ENCODE assay signal across 25 cellular contexts in genomic region chr14:87067061-87067460, GRCh38.
"Had no signal": no experiment of that assay in that cellular context is flagged by ENCODE, and none has a peak within 500 bp of the region (broad histone marks: within the 10 kb centered on the region; RNA-seq: fewer than 3 reads in every experiment).

No MANE protein-coding gene starts in this region.

- FAIRE-seq: TTC549 had no signal

- H3K27ac ChIP-seq: ascending aorta, cardiac muscle cell, PC-9 had no signal

- H3K4me2 ChIP-seq: PC-9 had no signal

- H3K4me3 ChIP-seq: ascending aorta, cardiac muscle cell, PC-9, SK-N-MC had no signal

- H3K36me3 ChIP-seq: ascending aorta, cardiac muscle cell had no signal

- H3K9me3 ChIP-seq: ascending aorta had no signal

- H3K27me3 ChIP-seq: ascending aorta, cardiac muscle cell had no signal

- H3K4me1 ChIP-seq: ascending aorta had no signal

- H2AFZ ChIP-seq: PC-9 had no signal

- DNase-seq: activated CD4-positive, alpha-beta T cell treated with anti-CD3 and anti-CD28 coated beads for 36 hours; activated CD4-positive, alpha-beta T cell treated with anti-CD3 and anti-CD28 coated beads, Interleukin-2, amount 10 ng/mL, durations not matched to agents 7 days and 5 days; activated CD4-positive, alpha-beta T cell treated with anti-CD3 and anti-CD28 coated beads, Interleukin-2, amount 50 U/mL, for 48 hours; activated CD8-positive, alpha-beta T cell treated with anti-CD3 and anti-CD28 coated beads, Interleukin-2, amount 10 ng/mL, durations not matched to agents 7 days and 5 days; activated gamma-delta T cell; activated naive CD4-positive, alpha-beta T cell treated with Interleukin-2 at 50 U/mL for 16 hours; activated naive CD8-positive, alpha-beta T cell treated with anti-CD3 and anti-CD28 coated beads, Interleukin-2, amount 10 ng/mL, durations not matched to agents 7 days and 5 days; activated T-cell treated with anti-CD3 and anti-CD28 coated beads, Interleukin-2, amount 50 U/mL, for 24 hours; amygdala; KBM-7; NCI-H1048; NCI-H1105 treated with DMSO at 0.1 percent for 48 hours; NCI-H1436; NCI-H1694; NCI-H1930; NCI-H2081 treated with DMSO at 0.1 percent for 48 hours; NCI-H345; NCI-H748 treated with DMSO at 0.1 percent for 48 hours; PC-9; Right ventricle myocardium superior; T1000 had no signal
